Comparison of ENCODE assay signal across 1 cellular context in genomic region chr1:20729990-20730689, GRCh38.
TF ChIP-seq lines count a peak whose summit lies in the region.

No MANE protein-coding gene starts in this region.

TF ChIP-seq in GM23338, 12 proteins besides CTCF, POLR2A, EP300 and RAD21 (continued from another document):
- TF ChIP-seq, protein P1, sequence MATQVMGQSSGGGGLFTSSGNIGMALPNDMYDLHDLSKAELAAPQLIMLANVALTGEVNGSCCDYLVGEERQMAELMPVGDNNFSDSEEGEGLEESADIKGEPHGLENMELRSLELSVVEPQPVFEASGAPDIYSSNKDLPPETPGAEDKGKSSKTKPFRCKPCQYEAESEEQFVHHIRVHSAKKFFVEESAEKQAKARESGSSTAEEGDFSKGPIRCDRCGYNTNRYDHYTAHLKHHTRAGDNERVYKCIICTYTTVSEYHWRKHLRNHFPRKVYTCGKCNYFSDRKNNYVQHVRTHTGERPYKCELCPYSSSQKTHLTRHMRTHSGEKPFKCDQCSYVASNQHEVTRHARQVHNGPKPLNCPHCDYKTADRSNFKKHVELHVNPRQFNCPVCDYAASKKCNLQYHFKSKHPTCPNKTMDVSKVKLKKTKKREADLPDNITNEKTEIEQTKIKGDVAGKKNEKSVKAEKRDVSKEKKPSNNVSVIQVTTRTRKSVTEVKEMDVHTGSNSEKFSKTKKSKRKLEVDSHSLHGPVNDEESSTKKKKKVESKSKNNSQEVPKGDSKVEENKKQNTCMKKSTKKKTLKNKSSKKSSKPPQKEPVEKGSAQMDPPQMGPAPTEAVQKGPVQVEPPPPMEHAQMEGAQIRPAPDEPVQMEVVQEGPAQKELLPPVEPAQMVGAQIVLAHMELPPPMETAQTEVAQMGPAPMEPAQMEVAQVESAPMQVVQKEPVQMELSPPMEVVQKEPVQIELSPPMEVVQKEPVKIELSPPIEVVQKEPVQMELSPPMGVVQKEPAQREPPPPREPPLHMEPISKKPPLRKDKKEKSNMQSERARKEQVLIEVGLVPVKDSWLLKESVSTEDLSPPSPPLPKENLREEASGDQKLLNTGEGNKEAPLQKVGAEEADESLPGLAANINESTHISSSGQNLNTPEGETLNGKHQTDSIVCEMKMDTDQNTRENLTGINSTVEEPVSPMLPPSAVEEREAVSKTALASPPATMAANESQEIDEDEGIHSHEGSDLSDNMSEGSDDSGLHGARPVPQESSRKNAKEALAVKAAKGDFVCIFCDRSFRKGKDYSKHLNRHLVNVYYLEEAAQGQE (IDR thresholded peaks at IDR 0.05; ENCODE audit: unreplicated experiment), result no peak
- TF ChIP-seq JUNB (IDR thresholded peaks at IDR 0.05; ENCODE audit: unreplicated experiment), result no peak
